Comparison of ENCODE assay signal across 1 cellular context in the genomic region with DNA sequence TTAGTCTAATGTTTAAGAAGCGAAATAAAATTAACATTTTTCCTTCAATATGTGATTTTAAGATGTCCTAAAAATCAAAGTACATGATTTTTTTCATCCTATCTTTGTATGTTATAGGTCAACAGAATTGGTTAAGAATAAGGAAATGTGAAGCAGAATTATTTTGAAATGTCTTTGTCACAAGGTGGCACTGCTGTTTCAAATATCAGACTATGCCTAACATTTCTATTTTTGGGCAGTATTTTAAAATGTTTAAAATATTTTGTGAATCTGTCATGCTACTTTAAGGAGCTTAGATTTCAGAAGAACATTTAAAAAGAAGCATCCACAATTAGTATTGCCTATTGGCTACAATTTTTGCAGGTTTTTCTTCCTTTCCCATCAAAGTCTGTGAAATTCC.
TF ChIP-seq lines count a peak whose summit lies in the region.

No MANE protein-coding gene starts in this region.

TF ChIP-seq in GM23338, 12 proteins besides CTCF, POLR2A, EP300 and RAD21:
- TF ChIP-seq, protein P1, sequence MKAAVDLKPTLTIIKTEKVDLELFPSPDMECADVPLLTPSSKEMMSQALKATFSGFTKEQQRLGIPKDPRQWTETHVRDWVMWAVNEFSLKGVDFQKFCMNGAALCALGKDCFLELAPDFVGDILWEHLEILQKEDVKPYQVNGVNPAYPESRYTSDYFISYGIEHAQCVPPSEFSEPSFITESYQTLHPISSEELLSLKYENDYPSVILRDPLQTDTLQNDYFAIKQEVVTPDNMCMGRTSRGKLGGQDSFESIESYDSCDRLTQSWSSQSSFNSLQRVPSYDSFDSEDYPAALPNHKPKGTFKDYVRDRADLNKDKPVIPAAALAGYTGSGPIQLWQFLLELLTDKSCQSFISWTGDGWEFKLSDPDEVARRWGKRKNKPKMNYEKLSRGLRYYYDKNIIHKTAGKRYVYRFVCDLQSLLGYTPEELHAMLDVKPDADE (IDR thresholded peaks at IDR 0.05): no peak
- TF ChIP-seq ZNF114 (CRISPR knock-in tag; IDR thresholded peaks at IDR 0.05) (no peak), NANOG (IDR thresholded peaks at IDR 0.05; ENCODE audit: borderline replicate concordance) (no peak), CREB1 (CRISPR knock-in tag; IDR thresholded peaks at IDR 0.05; ENCODE audit: low read depth) (no peak), EZH2phosphoT487 (IDR thresholded peaks at IDR 0.05; ENCODE audit: unreplicated experiment) (no peak), STAT1 (IDR thresholded peaks at IDR 0.05; ENCODE audit: unreplicated experiment) (no peak), POLR2AphosphoS5 (IDR thresholded peaks at IDR 0.05; ENCODE audit: low read depth) (no peak), ZNF331 (CRISPR knock-in tag; IDR thresholded peaks at IDR 0.05; ENCODE audit: low read depth) (no peak)
- TF ChIP-seq, protein P2, sequence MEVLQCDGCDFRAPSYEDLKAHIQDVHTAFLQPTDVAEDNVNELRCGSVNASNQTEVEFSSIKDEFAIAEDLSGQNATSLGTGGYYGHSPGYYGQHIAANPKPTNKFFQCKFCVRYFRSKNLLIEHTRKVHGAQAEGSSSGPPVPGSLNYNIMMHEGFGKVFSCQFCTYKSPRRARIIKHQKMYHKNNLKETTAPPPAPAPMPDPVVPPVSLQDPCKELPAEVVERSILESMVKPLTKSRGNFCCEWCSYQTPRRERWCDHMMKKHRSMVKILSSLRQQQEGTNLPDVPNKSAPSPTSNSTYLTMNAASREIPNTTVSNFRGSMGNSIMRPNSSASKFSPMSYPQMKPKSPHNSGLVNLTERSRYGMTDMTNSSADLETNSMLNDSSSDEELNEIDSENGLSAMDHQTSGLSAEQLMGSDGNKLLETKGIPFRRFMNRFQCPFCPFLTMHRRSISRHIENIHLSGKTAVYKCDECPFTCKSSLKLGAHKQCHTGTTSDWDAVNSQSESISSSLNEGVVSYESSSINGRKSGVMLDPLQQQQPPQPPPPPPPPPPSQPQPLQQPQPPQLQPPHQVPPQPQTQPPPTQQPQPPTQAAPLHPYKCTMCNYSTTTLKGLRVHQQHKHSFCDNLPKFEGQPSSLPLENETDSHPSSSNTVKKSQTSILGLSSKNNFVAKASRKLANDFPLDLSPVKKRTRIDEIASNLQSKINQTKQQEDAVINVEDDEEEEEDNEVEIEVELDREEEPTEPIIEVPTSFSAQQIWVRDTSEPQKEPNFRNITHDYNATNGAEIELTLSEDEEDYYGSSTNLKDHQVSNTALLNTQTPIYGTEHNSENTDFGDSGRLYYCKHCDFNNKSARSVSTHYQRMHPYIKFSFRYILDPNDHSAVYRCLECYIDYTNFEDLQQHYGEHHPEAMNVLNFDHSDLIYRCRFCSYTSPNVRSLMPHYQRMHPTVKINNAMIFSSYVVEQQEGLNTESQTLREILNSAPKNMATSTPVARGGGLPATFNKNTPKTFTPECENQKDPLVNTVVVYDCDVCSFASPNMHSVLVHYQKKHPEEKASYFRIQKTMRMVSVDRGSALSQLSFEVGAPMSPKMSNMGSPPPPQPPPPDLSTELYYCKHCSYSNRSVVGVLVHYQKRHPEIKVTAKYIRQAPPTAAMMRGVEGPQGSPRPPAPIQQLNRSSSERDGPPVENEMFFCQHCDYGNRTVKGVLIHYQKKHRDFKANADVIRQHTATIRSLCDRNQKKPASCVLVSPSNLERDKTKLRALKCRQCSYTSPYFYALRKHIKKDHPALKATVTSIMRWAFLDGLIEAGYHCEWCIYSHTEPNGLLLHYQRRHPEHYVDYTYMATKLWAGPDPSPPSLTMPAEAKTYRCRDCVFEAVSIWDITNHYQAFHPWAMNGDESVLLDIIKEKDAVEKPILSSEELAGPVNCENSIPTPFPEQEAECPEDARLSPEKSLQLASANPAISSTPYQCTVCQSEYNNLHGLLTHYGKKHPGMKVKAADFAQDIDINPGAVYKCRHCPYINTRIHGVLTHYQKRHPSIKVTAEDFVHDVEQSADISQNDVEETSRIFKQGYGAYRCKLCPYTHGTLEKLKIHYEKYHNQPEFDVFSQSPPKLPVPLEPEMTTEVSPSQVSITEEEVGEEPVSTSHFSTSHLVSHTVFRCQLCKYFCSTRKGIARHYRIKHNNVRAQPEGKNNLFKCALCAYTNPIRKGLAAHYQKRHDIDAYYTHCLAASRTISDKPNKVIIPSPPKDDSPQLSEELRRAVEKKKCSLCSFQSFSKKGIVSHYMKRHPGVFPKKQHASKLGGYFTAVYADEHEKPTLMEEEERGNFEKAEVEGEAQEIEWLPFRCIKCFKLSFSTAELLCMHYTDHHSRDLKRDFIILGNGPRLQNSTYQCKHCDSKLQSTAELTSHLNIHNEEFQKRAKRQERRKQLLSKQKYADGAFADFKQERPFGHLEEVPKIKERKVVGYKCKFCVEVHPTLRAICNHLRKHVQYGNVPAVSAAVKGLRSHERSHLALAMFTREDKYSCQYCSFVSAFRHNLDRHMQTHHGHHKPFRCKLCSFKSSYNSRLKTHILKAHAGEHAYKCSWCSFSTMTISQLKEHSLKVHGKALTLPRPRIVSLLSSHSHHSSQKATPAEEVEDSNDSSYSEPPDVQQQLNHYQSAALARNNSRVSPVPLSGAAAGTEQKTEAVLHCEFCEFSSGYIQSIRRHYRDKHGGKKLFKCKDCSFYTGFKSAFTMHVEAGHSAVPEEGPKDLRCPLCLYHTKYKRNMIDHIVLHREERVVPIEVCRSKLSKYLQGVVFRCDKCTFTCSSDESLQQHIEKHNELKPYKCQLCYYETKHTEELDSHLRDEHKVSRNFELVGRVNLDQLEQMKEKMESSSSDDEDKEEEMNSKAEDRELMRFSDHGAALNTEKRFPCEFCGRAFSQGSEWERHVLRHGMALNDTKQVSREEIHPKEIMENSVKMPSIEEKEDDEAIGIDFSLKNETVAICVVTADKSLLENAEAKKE (CRISPR knock-in tag; IDR thresholded peaks at IDR 0.05): no peak
